In the genomic region with DNA sequence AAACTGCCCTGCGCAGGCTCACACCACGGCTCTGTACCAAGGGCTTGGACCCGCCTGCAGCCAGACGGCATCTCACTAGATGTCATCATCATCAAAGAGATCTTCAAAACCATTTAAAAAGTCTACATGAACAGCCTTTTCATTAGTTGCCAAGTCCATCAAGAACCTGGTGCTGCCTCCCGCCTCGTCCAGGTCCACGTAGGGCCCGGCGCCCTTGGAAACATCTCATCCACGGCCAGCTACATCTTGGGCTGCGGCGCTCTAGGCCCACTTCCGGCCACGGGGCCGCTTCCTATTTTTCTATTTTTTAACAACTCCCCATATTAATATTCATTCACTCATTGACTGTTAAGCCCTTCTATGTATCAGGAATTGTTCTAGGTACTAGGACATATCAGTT, we compare ENCODE assay signal across 29 cellular contexts.
"Had no signal": no experiment of that assay in that cellular context is flagged by ENCODE, and none has a peak within 500 bp of the region (broad histone marks: within the 10 kb centered on the region; RNA-seq: fewer than 3 reads in every experiment).

No MANE protein-coding gene starts in this region.

- H3K79me2 ChIP-seq: parathyroid adenoma had no signal

- H3K4me1 ChIP-seq: colonic mucosa, gastrocnemius medialis, lower lobe of right lung, parathyroid adenoma, suprapubic skin, thyroid gland had no signal

- H3K27ac Mint-ChIP-seq: dendritic cell treated with granulocyte-macrophage colony-stimulating factor and Interleukin-4, amounts not matched to agents 40 ng/mL and 50 ng/mL, for 4 days; endodermal cell; progenitor cell of endocrine pancreas; type B pancreatic cell had no signal

- H3K4me3 ChIP-seq: colonic mucosa, gastrocnemius medialis, lower lobe of right lung, smooth muscle cell, suprapubic skin, thyroid gland had no signal

- H3K27me3 ChIP-seq: colonic mucosa, gastrocnemius medialis, neutrophil, suprapubic skin, thyroid gland had no signal

- ATAC-seq: esophagus mucosa; gastrocnemius medialis; left ventricle myocardium superior; lower lobe of right lung; naive thymus-derived CD8-positive, alpha-beta T cell; sciatic nerve; stimulated activated naive CD8-positive, alpha-beta T cell treated with anti-CD3 and anti-CD28 coated beads, Interleukin-15, amount 100 ng/mL, for 72 hours had no signal

- H3K36me3 ChIP-seq: colonic mucosa, gastrocnemius medialis, lower lobe of right lung, neutrophil, suprapubic skin, thyroid gland had no signal

- H3K4me1 Mint-ChIP-seq: endodermal cell had no signal

- H3K27me3 Mint-ChIP-seq: dendritic cell treated with granulocyte-macrophage colony-stimulating factor and Interleukin-4, amounts not matched to agents 40 ng/mL and 50 ng/mL, for 4 days; naive thymus-derived CD8-positive, alpha-beta T cell; progenitor cell of endocrine pancreas; stimulated activated naive CD8-positive, alpha-beta T cell treated with anti-CD3 and anti-CD28 coated beads, Interleukin-15, amount 100 ng/mL, for 72 hours; type B pancreatic cell had no signal

- H3K4me2 ChIP-seq: smooth muscle cell had no signal

- FAIRE-seq: keratinocyte, urothelium cell line had no signal

- H2AFZ ChIP-seq: parathyroid adenoma had no signal

- H3K36me3 Mint-ChIP-seq: type B pancreatic cell had no signal

- H3K9ac ChIP-seq: parathyroid adenoma had no signal

- H3K9me3 ChIP-seq: colonic mucosa, gastrocnemius medialis, lower lobe of right lung, neutrophil, suprapubic skin, thyroid gland had no signal

- H3K4me3 Mint-ChIP-seq: dendritic cell treated with granulocyte-macrophage colony-stimulating factor and Interleukin-4, amounts not matched to agents 40 ng/mL and 50 ng/mL, for 4 days; endodermal cell; neural crest cell; stimulated activated naive CD8-positive, alpha-beta T cell treated with anti-CD3 and anti-CD28 coated beads, Interleukin-15, amount 100 ng/mL, for 72 hours; type B pancreatic cell had no signal

- H3K9me3 Mint-ChIP-seq: type B pancreatic cell had no signal

- H3K27ac ChIP-seq: colonic mucosa, epithelial cell of prostate, gastrocnemius medialis, lower lobe of right lung, neutrophil, parathyroid adenoma, suprapubic skin, thyroid gland had no signal

- DNase-seq: colonic mucosa; effector CD8-positive, alpha-beta T cell; endodermal cell; foreskin fibroblast; gastrocnemius medialis; head of caudate nucleus; left ventricle myocardium superior; lower lobe of right lung; naive thymus-derived CD8-positive, alpha-beta T cell; stimulated activated CD4-positive, alpha-beta T cell treated with anti-CD3 and anti-CD28 coated beads, Interleukin-12 subunit alpha, Interleukin-12 subunit beta, amount 100 ng/mL, for 4 hours; stimulated activated CD4-positive, alpha-beta T cell treated with anti-CD3 and anti-CD28 coated beads, Interleukin-1b, Interleukin-23, amount 100 ng/mL, for 48 hours; stimulated activated CD4-positive, alpha-beta T cell treated with anti-CD3 and anti-CD28 coated beads, Interleukin-4, amount 100 ng/mL, for 1 hour; stimulated activated CD8-positive, alpha-beta memory T cell treated with anti-CD3 and anti-CD28 coated beads, Interleukin-4, amount 100 ng/mL, for 48 hours; stimulated activated naive CD4-positive, alpha-beta T cell; stimulated activated naive CD8-positive, alpha-beta T cell treated with anti-CD3 and anti-CD28 coated beads, Interleukin-15, amount 100 ng/mL, for 72 hours; thyroid gland had no signal
